ENCODE assay signal across 26 cellular contexts in the genomic region with DNA sequence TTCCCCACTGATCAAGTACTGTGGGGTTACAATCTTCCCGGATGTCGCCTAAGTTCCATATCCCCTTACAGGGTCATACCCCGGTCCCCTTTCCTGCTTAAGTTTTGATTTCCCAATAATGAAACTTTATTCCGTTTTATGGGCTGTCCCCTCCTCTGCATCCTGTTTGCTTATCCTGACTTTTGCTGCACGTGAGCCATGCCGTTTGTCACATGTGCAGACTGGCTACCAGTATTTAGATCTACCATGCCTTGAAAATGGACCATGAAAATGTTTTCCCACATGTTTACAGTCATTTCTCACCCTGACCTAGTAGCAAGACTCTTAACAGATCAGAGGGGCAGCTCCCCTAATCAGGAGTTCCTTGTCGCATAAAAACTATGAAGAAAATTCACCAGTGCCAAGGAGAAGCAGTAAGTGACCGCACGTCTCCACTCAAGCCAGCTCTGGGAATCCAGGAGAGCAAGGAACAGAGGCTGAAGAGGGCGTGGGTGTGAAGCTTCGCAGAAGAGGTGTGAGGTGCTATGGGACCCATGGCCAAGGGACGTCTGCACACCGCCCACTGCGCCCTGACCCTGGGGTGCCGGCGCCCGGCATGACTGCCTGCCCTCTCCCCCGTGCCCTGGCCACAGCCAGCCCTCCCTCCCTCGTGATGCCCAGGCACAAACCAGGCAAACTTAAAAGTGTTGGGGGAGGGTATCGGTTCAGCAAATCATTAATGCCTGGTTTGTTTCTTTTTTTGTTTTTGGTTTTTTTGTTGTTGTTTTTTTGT.
"Had no signal": no experiment of that assay in that cellular context is flagged by ENCODE, and none has a peak within 500 bp of the region (broad histone marks: within the 10 kb centered on the region; RNA-seq: fewer than 3 reads in every experiment).

No MANE protein-coding gene starts in this region.

- H3K4me1 Mint-ChIP-seq: activated CD4-positive, alpha-beta T cell treated with anti-CD3 and anti-CD28 coated beads, Interleukin-2, amount 10 ng/mL, durations not matched to agents 24 days and 14 days had no signal

- H3K27me3 ChIP-seq: brain microvascular endothelial cell, cardiac muscle cell had no signal

- H3K4me3 ChIP-seq: cardiac muscle cell, K562 had no signal

- H3K36me3 ChIP-seq: brain microvascular endothelial cell, cardiac muscle cell had no signal

- ATAC-seq: K562, Panc1 had no signal

- H3K27ac ChIP-seq: brain microvascular endothelial cell, cardiac muscle cell had no signal

- H3K27ac Mint-ChIP-seq: activated CD4-positive, alpha-beta T cell treated with anti-CD3 and anti-CD28 coated beads, Interleukin-2, amount 10 ng/mL, durations not matched to agents 24 days and 14 days; activated CD8-positive, alpha-beta T cell treated with anti-CD3 and anti-CD28 coated beads for 36 hours; activated naive CD8-positive, alpha-beta T cell treated with anti-CD3 and anti-CD28 coated beads for 36 hours had no signal

- H3K27me3 Mint-ChIP-seq: activated CD4-positive, alpha-beta T cell treated with anti-CD3 and anti-CD28 coated beads, Interleukin-2, amount 10 ng/mL, durations not matched to agents 24 days and 14 days had no signal

- H3K4me3 Mint-ChIP-seq: activated CD4-positive, alpha-beta T cell treated with anti-CD3 and anti-CD28 coated beads, Interleukin-2, amount 10 ng/mL, durations not matched to agents 24 days and 14 days; activated CD8-positive, alpha-beta T cell treated with anti-CD3 and anti-CD28 coated beads for 36 hours; activated naive CD8-positive, alpha-beta T cell treated with anti-CD3 and anti-CD28 coated beads for 36 hours had no signal

- H3K9me3 Mint-ChIP-seq: activated CD4-positive, alpha-beta T cell treated with anti-CD3 and anti-CD28 coated beads, Interleukin-2, amount 10 ng/mL, durations not matched to agents 24 days and 14 days; activated CD8-positive, alpha-beta T cell treated with anti-CD3 and anti-CD28 coated beads for 36 hours; central memory CD8-positive, alpha-beta T cell had no signal

- H3K36me3 Mint-ChIP-seq: activated naive CD8-positive, alpha-beta T cell treated with anti-CD3 and anti-CD28 coated beads for 36 hours had no signal

- DNase-seq: activated CD4-positive, alpha-beta T cell treated with anti-CD3 and anti-CD28 coated beads, Interleukin-2, amount 10 ng/mL, durations not matched to agents 24 days and 14 days; activated CD4-positive, alpha-beta T cell treated with anti-CD3 and anti-CD28 coated beads, Interleukin-2, amount 50 U/mL, for 4 hours; activated CD8-positive, alpha-beta memory T cell treated with anti-CD3 and anti-CD28 coated beads, Interleukin-2, amount 50 U/mL, for 48 hours; activated effector memory CD4-positive, alpha-beta T cell treated with Interleukin-2 at 50 U/mL for 16 hours; activated naive CD4-positive, alpha-beta T cell; activated naive CD4-positive, alpha-beta T cell treated with anti-CD3 and anti-CD28 coated beads, Interleukin-2, amount 50 U/mL, for 16 hours; amniotic stem cell; aorta; brain microvascular endothelial cell; NCI-H1105 treated with DMSO at 0.1 percent for 48 hours; NCI-H1436; NCI-H1694; NCI-H1930; NCI-H2081 treated with DMSO at 0.1 percent for 48 hours; NCI-H226; NCI-H446 treated with DMSO at 0.1 percent for 48 hours; NCI-H524; NCI-H82; SIG-M5; T1000 had no signal
